9 cellular contexts compared by ENCODE assay signal in genomic region chr1:32893198-32894018, GRCh38. TPM values are rescaled to one million over a fixed set of nuclear protein-coding genes. Genes with fewer than 3 reads are reported as not detected.
DNase-seq lines count a peak whose midpoint lies in the region; ATAC-seq and TF ChIP-seq lines count a peak whose summit lies in the region.
"Had no signal": no experiment of that assay in that cellular context is flagged by ENCODE, and none has a peak within 500 bp of the region (broad histone marks: within the 10 kb centered on the region; RNA-seq: fewer than 3 reads in every experiment).

No MANE protein-coding gene starts in this region.

- no peak overlapping the region for H2AK5ac ChIP-seq in IMR-90 (ENCODE audit: low read depth, low read length)

- H2BK20ac ChIP-seq in IMR-90 (ENCODE audit: low read depth, low read length) = no peak overlapping the region

- no TSS peak for BruUV-seq in IMR-90 (replicated peaks; lab: Mats Ljungman, UMichigan)

- H3K4me1 ChIP-seq in IMR-90 (ENCODE audit: control insufficient read depth, insufficient read depth, low read length) = no peaks in the 10 kb centered on the region; the same call in 1 of the 2 replicates

- no peak overlapping the region for H3K27ac Mint-ChIP-seq in activated naive CD4-positive, alpha-beta T cell treated with anti-CD3 and anti-CD28 coated beads, Interleukin-2, amount 50 U/mL, for 72 hours
- no peak overlapping the region for H3K27ac Mint-ChIP-seq in progenitor cell of endocrine pancreas

- intact Hi-C loops in IMR-90 (cut with micrococcal nuclease) (no loop called here), left ventricle myocardium superior (cut with micrococcal nuclease) (no loop called here)

- no peaks in the 10 kb centered on the region for H3K9me3 Mint-ChIP-seq in activated naive CD4-positive, alpha-beta T cell treated with anti-CD3 and anti-CD28 coated beads, Interleukin-2, amount 50 U/mL, for 72 hours
- H3K9me3 Mint-ChIP-seq in progenitor cell of endocrine pancreas (ENCODE audit: low read depth) = no peaks in the 10 kb centered on the region

- H2BK120ac ChIP-seq in IMR-90 (ENCODE audit: low read depth, low read length) = no peak overlapping the region

- H4K20me1 ChIP-seq in IMR-90 (ENCODE audit: insufficient read depth, low read length) = no peaks in the 10 kb centered on the region

- H4K5ac ChIP-seq in IMR-90 (ENCODE audit: low read depth, low read length) = no peak overlapping the region

- H3K18ac ChIP-seq in IMR-90 (ENCODE audit: low read depth, low read length) = no peak overlapping the region

- H3K4me3 ChIP-seq in IMR-90 (ENCODE audit: insufficient read depth, low read depth, low read length) = peak overlapping the region; percentile 39

- H3K36me3 ChIP-seq in IMR-90 (ENCODE audit: control insufficient read depth, insufficient read depth, low read length) = peaks cover 1% of the 10 kb centered on the region; the same call in 1 of the 2 replicates

- no peak overlapping the region for H3K27ac ChIP-seq in IMR-90 (ENCODE audit: insufficient read depth, low read length)

- DNase-seq in AG20443 (ENCODE audit: low spot score) (peak; percentile 67), IMR-90 (peak; percentile 20), left ventricle myocardium superior (peak; percentile 54), progenitor cell of endocrine pancreas (ENCODE audit: low spot score, unreplicated experiment) (no peak)
- DNase-seq in activated naive CD4-positive, alpha-beta T cell treated with anti-CD3 and anti-CD28 coated beads, Interleukin-2, amount 50 U/mL, for 72 hours (ENCODE audit: low spot score in 2 of 2) = no peak

- peak overlapping the region in 1 of 2 experiments; percentile 21; a peak in 1 of 4 replicates for H4K8ac ChIP-seq in IMR-90 (ENCODE audit: low read depth in 2 of 2, low read length in 2 of 2)

- H3K14ac ChIP-seq in IMR-90 (replicated peaks; ENCODE audit: low read depth, low read length) = no peak overlapping the region

- TF ChIP-seq POLR2A in IMR-90 (IDR thresholded peaks at IDR 0.05; ENCODE audit: low read depth, low read length) = no peak

- peak overlapping the region; percentile 59 for H3K4me3 Mint-ChIP-seq in progenitor cell of endocrine pancreas (ENCODE audit: low read depth)

- no peak overlapping the region for H3K4ac ChIP-seq in IMR-90 (ENCODE audit: low read depth, low read length)

- H3K79me1 ChIP-seq in IMR-90 (ENCODE audit: low read depth in 1 of 2, low read length in 2 of 2) = no peaks in the 10 kb centered on the region

- ATAC-seq in IMR-90 (ENCODE audit: low read depth) (peak; percentile 82), left ventricle myocardium superior (peak; percentile 70), HG03354 (IDR thresholded peaks at IDR 0.05; ENCODE audit: poor library complexity, severe bottlenecking, unreplicated experiment) (no peak), HG03342 (IDR thresholded peaks at IDR 0.05; ENCODE audit: unreplicated experiment) (no peak), HG02970 (IDR thresholded peaks at IDR 0.05; ENCODE audit: low FRiP score, unreplicated experiment) (no peak)
- ATAC-seq in activated naive CD4-positive, alpha-beta T cell treated with anti-CD3 and anti-CD28 coated beads, Interleukin-2, amount 50 U/mL, for 72 hours = peak; percentile 8 to 25

- no peak overlapping the region for H2BK5ac ChIP-seq in IMR-90 (ENCODE audit: low read depth, low read length, poor library complexity, severe bottlenecking)

- peaks cover 0 to 5% of the 10 kb centered on the region in 2 donors for H3K36me3 Mint-ChIP-seq in activated naive CD4-positive, alpha-beta T cell treated with anti-CD3 and anti-CD28 coated beads, Interleukin-2, amount 50 U/mL, for 72 hours
- H3K36me3 Mint-ChIP-seq in progenitor cell of endocrine pancreas (ENCODE audit: insufficient read depth) = no peaks in the 10 kb centered on the region

- H2BK15ac ChIP-seq in IMR-90 (ENCODE audit: low read depth, low read length) = no peak overlapping the region

- no peak overlapping the region for H4K91ac ChIP-seq in IMR-90 (ENCODE audit: insufficient read depth, low read depth, low read length)

- peaks cover 35% of the 10 kb centered on the region for H3K27me3 ChIP-seq in IMR-90 (ENCODE audit: control insufficient read depth, insufficient read depth, low read length)

- no peak overlapping the region for H3K9ac ChIP-seq in IMR-90 (ENCODE audit: low read depth, low read length)

- peak overlapping the region; percentile 87 for H2AFZ ChIP-seq in IMR-90 (replicated peaks; ENCODE audit: low read length, poor library complexity)

- POLR2A ChIA-PET in IMR-90 (lab: Charles Lee; ENCODE audit: unreplicated experiment) = no interaction called here

- H2AK9ac ChIP-seq in IMR-90 (replicated peaks; ENCODE audit: low read depth, low read length, poor library complexity) = peak overlapping the region; percentile 28

- CTCF ChIA-PET in IMR-90 (lab: Yijun Ruan, JAX) = interaction anchor here (0.6 to 1.0 kb wide), 3 partner anchors 22 to 373 kb away, joined by 3 to 6 read pairs (median 5); no protein-coding TSS in a partner anchor

- peaks cover 2% of the 10 kb centered on the region; the same call in 1 of the 2 replicates for H3K9me3 ChIP-seq in IMR-90 (ENCODE audit: control insufficient read depth, insufficient read depth, low read length)

- H3K4me1 Mint-ChIP-seq in progenitor cell of endocrine pancreas (ENCODE audit: low read depth) = peaks cover 3% of the 10 kb centered on the region

- no peak overlapping the region for H3K56ac ChIP-seq in IMR-90 (ENCODE audit: extremely low read depth, insufficient read depth, low read length)

- WGBS in IMR-90 (ENCODE audit: extremely low coverage in 2 of 2, insufficient read length in 1 of 2), 2 experiments = 15% methylated on average over 11 of the region's 58 CpGs; no CpG with 5 or more reads in 1 of the 2 experiments

- in situ Hi-C loops in IMR-90 (cut with MboI; ENCODE audit: low sequenced_read_pairs) = no loop called here

- H3K4me2 ChIP-seq in IMR-90 (ENCODE audit: low read depth, low read length) = peak overlapping the region; percentile 41

- no peak overlapping the region for H3K23ac ChIP-seq in IMR-90 (ENCODE audit: low read depth, low read length)

- TF ChIP-seq CTCF in IMR-90 (conservative IDR thresholded peaks at IDR 0.05; ENCODE audit: low read depth, low read length) = no peak
- TF ChIP-seq CTCF in progenitor cell of endocrine pancreas (IDR thresholded peaks at IDR 0.05; ENCODE audit: unreplicated experiment) = peak; percentile 36

- no peak; the same call in 1 of the 2 replicates for TF ChIP-seq RAD21 in IMR-90 (IDR thresholded peaks at IDR 0.05; ENCODE audit: low read length)

- dilution Hi-C loops in IMR-90 (cut with HindIII; ENCODE audit: low sequenced_read_pairs, unreplicated experiment) = no loop called here

- peaks cover 66% of the 10 kb centered on the region for H3K27me3 Mint-ChIP-seq in progenitor cell of endocrine pancreas

- H3K9me1 ChIP-seq in IMR-90 (ENCODE audit: insufficient read depth, low read length) = 0 out of 2 replicates have a peak, but pooled peaks cover 3% of the 10 kb centered on the region

TF ChIP-seq in IMR-90, 13 proteins besides CTCF, POLR2A, EP300 and RAD21:
- TF ChIP-seq MAZ (IDR thresholded peaks at IDR 0.05; ENCODE audit: borderline replicate concordance, low read depth, low read length) = peak; percentile 34; the same call in 1 of the 2 replicates
- no peak for TF ChIP-seq CHD1 (IDR thresholded peaks at IDR 0.05; ENCODE audit: low read depth, low read length)

RNA-seq across cellular contexts. Expression of gene HPCA, which starts 7.1 kb away (rescaled TPM):
- total RNA-seq in IMR-90 (2012; rRNA removed) (not detected in 2 replicates), left ventricle myocardium superior (not detected), progenitor cell of endocrine pancreas (0.96 and 1.1 TPM in 2 replicates)
- polyA plus RNA-seq in IMR-90 (2012; rRNA removed) = 0.22 and 0.30 TPM in 2 replicates
- polyA plus RNA-seq in IMR-90 (2012; cell fraction: cytosol; rRNA removed) = 0.08 and 0.29 TPM in 2 replicates
- polyA plus RNA-seq in IMR-90 (2012; cell fraction: nucleus; rRNA removed; ENCODE audit: low replicate concordance) = 0.37 and 0.44 TPM in 2 replicates
- total RNA-seq in activated naive CD4-positive, alpha-beta T cell treated with anti-CD3 and anti-CD28 coated beads, Interleukin-2, amount 50 U/mL, for 72 hours = under 1 TPM; 0.35 to 0.87 TPM
- total RNA-seq: glomerular endothelial cell had no signal

RNA-seq across cellular contexts. Expression of gene TMEM54, which starts 7.8 kb away (rescaled TPM):
- total RNA-seq in IMR-90 (2012; rRNA removed) = 25.5 and 33.1 TPM in 2 replicates
- polyA plus RNA-seq in IMR-90 (2012; rRNA removed) = 75.2 and 82.4 TPM in 2 replicates
- 49.6 and 120 TPM in 2 replicates for polyA plus RNA-seq in IMR-90 (2012; cell fraction: cytosol; rRNA removed)
- 20.6 and 49.4 TPM in 2 replicates for polyA plus RNA-seq in IMR-90 (2012; cell fraction: nucleus; rRNA removed; ENCODE audit: low replicate concordance)
- 1 to 10 TPM in 1 of 2 donors, not detected in 1; 1.6 TPM for total RNA-seq in activated naive CD4-positive, alpha-beta T cell treated with anti-CD3 and anti-CD28 coated beads, Interleukin-2, amount 50 U/mL, for 72 hours
- 6.7 TPM for total RNA-seq in left ventricle myocardium superior
- total RNA-seq in progenitor cell of endocrine pancreas = 23.2 and 27.0 TPM in 2 replicates

RNA-seq across cellular contexts. Expression of gene FNDC5, which starts 22.7 kb away (rescaled TPM):
- total RNA-seq in IMR-90 (2012; rRNA removed) (1.6 and 1.7 TPM in 2 replicates), left ventricle myocardium superior (156 TPM), progenitor cell of endocrine pancreas (6.3 and 7.8 TPM in 2 replicates)
- 1.2 and 1.5 TPM in 2 replicates for polyA plus RNA-seq in IMR-90 (2012; rRNA removed)
- 0.74 and 0.98 TPM in 2 replicates for polyA plus RNA-seq in IMR-90 (2012; cell fraction: cytosol; rRNA removed)
- polyA plus RNA-seq in IMR-90 (2012; cell fraction: nucleus; rRNA removed; ENCODE audit: low replicate concordance) = 3.2 and 4.6 TPM in 2 replicates
- total RNA-seq in activated naive CD4-positive, alpha-beta T cell treated with anti-CD3 and anti-CD28 coated beads, Interleukin-2, amount 50 U/mL, for 72 hours = not detected

Comparison
In these comparisons a context has a peak if more than half of its experiments do, and no peak if none do; other contexts are left out.
1. DNase-seq: peak in AG20443 (single experiment), IMR-90 (single experiment) and left ventricle myocardium superior (single experiment); none in activated naive CD4-positive, alpha-beta T cell treated with anti-CD3 and anti-CD28 coated beads, Interleukin-2, amount 50 U/mL, for 72 hours (0 of 2) and progenitor cell of endocrine pancreas (single experiment).
2. ATAC-seq: peak in IMR-90 (single experiment), activated naive CD4-positive, alpha-beta T cell treated with anti-CD3 and anti-CD28 coated beads, Interleukin-2, amount 50 U/mL, for 72 hours (2 of 2) and left ventricle myocardium superior (single experiment); none in HG03354 (single experiment), HG03342 (single experiment) and HG02970 (single experiment).
3. RNA of gene FNDC5, which starts 22.7 kb away (total RNA-seq): 156 TPM in left ventricle myocardium superior (single experiment); 6.3 to 7.8 TPM in progenitor cell of endocrine pancreas, 1.6 to 1.7 TPM in IMR-90 and not detected in activated naive CD4-positive, alpha-beta T cell treated with anti-CD3 and anti-CD28 coated beads, Interleukin-2, amount 50 U/mL, for 72 hours; every median in the first group is over 10 times any median in the second.